11 cellular contexts compared by ENCODE assay signal in the genomic region with DNA sequence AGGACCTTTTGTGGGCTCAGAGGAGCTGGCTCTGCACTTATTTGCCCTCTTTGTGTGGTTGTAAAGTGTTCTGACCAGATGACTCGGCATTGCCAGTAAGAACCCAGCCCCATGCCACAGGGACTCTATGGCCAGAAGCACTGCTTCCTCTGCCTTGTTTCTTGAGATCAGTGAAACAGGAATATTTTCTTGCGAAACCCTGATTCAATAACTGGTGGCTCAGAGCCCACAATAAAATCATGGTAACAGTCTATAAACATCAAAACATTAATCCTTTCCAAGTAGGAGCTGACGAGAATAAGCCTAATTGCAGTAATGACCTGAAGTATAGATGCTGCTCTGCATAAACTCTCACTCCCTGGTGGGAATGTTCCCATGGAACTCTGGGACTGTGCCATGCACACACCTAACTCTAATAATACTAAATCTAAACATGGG.
DNase-seq lines count a peak whose midpoint lies in the region; ATAC-seq and TF ChIP-seq lines count a peak whose summit lies in the region.
"Had no signal": no experiment of that assay in that cellular context is flagged by ENCODE, and none has a peak within 500 bp of the region (broad histone marks: within the 10 kb centered on the region; RNA-seq: fewer than 3 reads in every experiment).

No MANE protein-coding gene starts in this region.

- no peaks in the 10 kb centered on the region for H3K79me2 ChIP-seq in mesendoderm (ENCODE audit: control insufficient read depth, insufficient read depth, low read length)

- H3K9me3 Mint-ChIP-seq in activated naive CD8-positive, alpha-beta T cell treated with anti-CD3 and anti-CD28 coated beads, Interleukin-2, amount 50 U/mL, for 24 hours = no peaks in the 10 kb centered on the region
- H3K9me3 Mint-ChIP-seq in effector memory CD8-positive, alpha-beta T cell = peaks cover 5 to 12% of the 10 kb centered on the region in 2 donors

- H3K23ac ChIP-seq in mesendoderm (ENCODE audit: low read length) = no peak overlapping the region

- no peaks in the 10 kb centered on the region for H3K36me3 ChIP-seq in mesendoderm (ENCODE audit: control insufficient read depth, insufficient read depth, low read length)

- ATAC-seq in activated naive CD8-positive, alpha-beta T cell treated with anti-CD3 and anti-CD28 coated beads, Interleukin-2, amount 50 U/mL, for 24 hours = no peak
- no peak for ATAC-seq in GM18909 (IDR thresholded peaks at IDR 0.05; ENCODE audit: poor library complexity, unreplicated experiment)
- no peak for ATAC-seq in effector memory CD8-positive, alpha-beta T cell (replicated peaks)
- ATAC-seq: K562 had no signal

- no peak overlapping the region for H2BK120ac ChIP-seq in mesendoderm (ENCODE audit: low read depth, low read length)

- H3K27me3 Mint-ChIP-seq in activated naive CD8-positive, alpha-beta T cell treated with anti-CD3 and anti-CD28 coated beads, Interleukin-2, amount 50 U/mL, for 24 hours = peaks cover 1% of the 10 kb centered on the region
- no peaks in the 10 kb centered on the region for H3K27me3 Mint-ChIP-seq in effector memory CD8-positive, alpha-beta T cell

- no peak overlapping the region for H3K27ac Mint-ChIP-seq in activated naive CD8-positive, alpha-beta T cell treated with anti-CD3 and anti-CD28 coated beads, Interleukin-2, amount 50 U/mL, for 24 hours
- no peak overlapping the region for H3K27ac Mint-ChIP-seq in effector memory CD8-positive, alpha-beta T cell

- no peaks in the 10 kb centered on the region for H3K4me1 ChIP-seq in mesendoderm (ENCODE audit: control insufficient read depth, low read depth, low read length)
- H3K4me1 ChIP-seq: Caco-2 had no signal

- H2AK5ac ChIP-seq in mesendoderm (ENCODE audit: low read length) = no peak overlapping the region

- H4K8ac ChIP-seq in mesendoderm (ENCODE audit: low read depth, low read length) = no peak overlapping the region

- peak overlapping the region; percentile 97 for H3K18ac ChIP-seq in mesendoderm (ENCODE audit: low read length)

- H3K9ac ChIP-seq in mesendoderm (ENCODE audit: low read length) = no peak overlapping the region

- no peak overlapping the region for H2BK15ac ChIP-seq in mesendoderm (replicated peaks; ENCODE audit: low read depth)

- H3K79me1 ChIP-seq in mesendoderm (ENCODE audit: low read length) = no peaks in the 10 kb centered on the region

- DNase-seq in AG10803 (ENCODE audit: low read depth) (peak; percentile 56), NCI-H2196 (lab: John Stamatoyannopoulos, UW; ENCODE audit: unreplicated experiment) (peak; percentile 75), epithelial cell of prostate (ENCODE audit: low read depth, low spot score) (peak; percentile 72), mesendoderm (peak; percentile 17), NCI-H1048 (lab: John Stamatoyannopoulos, UW) (no peak)
- DNase-seq in activated naive CD8-positive, alpha-beta T cell treated with anti-CD3 and anti-CD28 coated beads, Interleukin-2, amount 50 U/mL, for 24 hours = no peak
- no peak for DNase-seq in effector memory CD8-positive, alpha-beta T cell
- DNase-seq: Caco-2, cortex of kidney had no signal

- H3K4me1 Mint-ChIP-seq in activated naive CD8-positive, alpha-beta T cell treated with anti-CD3 and anti-CD28 coated beads, Interleukin-2, amount 50 U/mL, for 24 hours = no peaks in the 10 kb centered on the region
- no peaks in the 10 kb centered on the region for H3K4me1 Mint-ChIP-seq in effector memory CD8-positive, alpha-beta T cell (ENCODE audit: low read depth in 2 of 2)

- H3K4me2 ChIP-seq in mesendoderm (ENCODE audit: low read length) = no peak overlapping the region

- H3K56ac ChIP-seq in mesendoderm (ENCODE audit: low read length) = peak overlapping the region; percentile 8

- H3K27me3 ChIP-seq in mesendoderm (ENCODE audit: insufficient read depth, low read length, poor library complexity) = no peaks in the 10 kb centered on the region

- TF ChIP-seq CTCF in AG10803 (conservative IDR thresholded peaks at IDR 0.05; ENCODE audit: low read length) = no peak

- no peaks in the 10 kb centered on the region for H3K36me3 Mint-ChIP-seq in activated naive CD8-positive, alpha-beta T cell treated with anti-CD3 and anti-CD28 coated beads, Interleukin-2, amount 50 U/mL, for 24 hours (ENCODE audit: low read depth)
- no peaks in the 10 kb centered on the region for H3K36me3 Mint-ChIP-seq in effector memory CD8-positive, alpha-beta T cell (ENCODE audit: insufficient read depth)

- H3K4me3 ChIP-seq in AG10803 (ENCODE audit: low read length) = no peak overlapping the region
- H3K4me3 ChIP-seq in mesendoderm (ENCODE audit: low read length) = no peak overlapping the region
- H3K4me3 ChIP-seq: K562 had no signal

- no peak overlapping the region for H2BK5ac ChIP-seq in mesendoderm (ENCODE audit: low read length)

- no peak overlapping the region for H3K4me3 Mint-ChIP-seq in activated naive CD8-positive, alpha-beta T cell treated with anti-CD3 and anti-CD28 coated beads, Interleukin-2, amount 50 U/mL, for 24 hours
- H3K4me3 Mint-ChIP-seq in effector memory CD8-positive, alpha-beta T cell = no peak overlapping the region

- H3K27ac ChIP-seq in epithelial cell of prostate (peak overlapping the region; percentile 5), mesendoderm (ENCODE audit: low read depth, low read length) (no peak overlapping the region)

- H4K5ac ChIP-seq in mesendoderm (ENCODE audit: low read length) = no peak overlapping the region

- H3K4ac ChIP-seq in mesendoderm (ENCODE audit: low read depth, low read length) = no peak overlapping the region

- no CpG with 5 or more reads among the region's 3 CpGs for WGBS in mesendoderm (ENCODE audit: extremely low coverage, insufficient coverage, low lambda C conversion rate)

Comparison
In these comparisons a context has a peak if more than half of its experiments do, and no peak if none do; other contexts are left out.
1. DNase-seq: peak in AG10803 (single experiment), NCI-H2196 (single experiment), epithelial cell of prostate (single experiment) and mesendoderm (single experiment); none in NCI-H1048 (single experiment), activated naive CD8-positive, alpha-beta T cell treated with anti-CD3 and anti-CD28 coated beads, Interleukin-2, amount 50 U/mL, for 24 hours (single experiment) and effector memory CD8-positive, alpha-beta T cell (0 of 3).